ENCODE assay signal across 1 cellular context in the genomic region with DNA sequence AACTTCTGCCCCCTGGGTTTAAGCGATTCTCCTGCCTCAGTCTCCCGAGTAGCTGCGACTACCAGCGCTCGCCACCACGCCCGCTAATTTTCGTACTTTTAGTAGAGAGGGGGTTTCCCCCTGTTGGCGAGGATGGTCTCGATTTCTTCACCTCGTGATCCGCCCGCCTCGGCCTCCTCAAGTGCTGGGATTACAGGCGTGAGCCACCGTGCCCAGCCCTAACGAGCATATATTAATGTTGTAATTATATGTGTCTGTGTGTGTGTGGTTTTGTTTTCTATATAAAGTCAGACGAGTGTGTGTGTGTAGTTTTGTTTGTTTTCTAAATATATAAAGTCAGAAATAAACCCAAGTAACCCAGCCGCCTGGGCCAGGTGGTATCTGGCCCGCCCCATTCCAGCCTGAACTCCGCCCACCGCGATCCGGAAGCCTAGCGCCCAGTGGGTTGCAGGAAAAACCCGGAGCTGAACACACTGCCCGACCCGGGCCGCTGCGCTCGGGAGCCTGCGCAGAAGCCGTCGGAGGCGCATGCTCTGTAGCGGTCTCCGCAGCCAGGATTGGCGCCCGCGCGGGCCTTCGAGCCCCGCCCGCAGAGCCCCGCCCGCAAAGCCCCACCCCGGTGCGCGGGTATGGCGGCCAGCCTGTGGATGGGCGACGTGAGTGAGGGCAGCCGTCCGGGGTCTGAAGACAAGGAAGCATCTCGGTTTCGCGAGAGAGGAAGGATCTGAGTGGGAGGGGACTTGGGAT.
TF ChIP-seq lines count a peak whose summit lies in the region.

A gene (plus strand): TSS at position 604 of the 747 bp plus-strand sequence. CDS start 26 bp downstream, at position 630.

TF ChIP-seq in HepG2, 621 proteins besides CTCF, POLR2A, EP300 and RAD21 (continued from another document and continues in another):
- TF ChIP-seq, protein P1, sequence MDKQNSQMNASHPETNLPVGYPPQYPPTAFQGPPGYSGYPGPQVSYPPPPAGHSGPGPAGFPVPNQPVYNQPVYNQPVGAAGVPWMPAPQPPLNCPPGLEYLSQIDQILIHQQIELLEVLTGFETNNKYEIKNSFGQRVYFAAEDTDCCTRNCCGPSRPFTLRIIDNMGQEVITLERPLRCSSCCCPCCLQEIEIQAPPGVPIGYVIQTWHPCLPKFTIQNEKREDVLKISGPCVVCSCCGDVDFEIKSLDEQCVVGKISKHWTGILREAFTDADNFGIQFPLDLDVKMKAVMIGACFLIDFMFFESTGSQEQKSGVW (CRISPR knock-in tag; IDR thresholded peaks at IDR 0.05; ENCODE audit: borderline replicate concordance), result no peak
- TF ChIP-seq, protein P2, sequence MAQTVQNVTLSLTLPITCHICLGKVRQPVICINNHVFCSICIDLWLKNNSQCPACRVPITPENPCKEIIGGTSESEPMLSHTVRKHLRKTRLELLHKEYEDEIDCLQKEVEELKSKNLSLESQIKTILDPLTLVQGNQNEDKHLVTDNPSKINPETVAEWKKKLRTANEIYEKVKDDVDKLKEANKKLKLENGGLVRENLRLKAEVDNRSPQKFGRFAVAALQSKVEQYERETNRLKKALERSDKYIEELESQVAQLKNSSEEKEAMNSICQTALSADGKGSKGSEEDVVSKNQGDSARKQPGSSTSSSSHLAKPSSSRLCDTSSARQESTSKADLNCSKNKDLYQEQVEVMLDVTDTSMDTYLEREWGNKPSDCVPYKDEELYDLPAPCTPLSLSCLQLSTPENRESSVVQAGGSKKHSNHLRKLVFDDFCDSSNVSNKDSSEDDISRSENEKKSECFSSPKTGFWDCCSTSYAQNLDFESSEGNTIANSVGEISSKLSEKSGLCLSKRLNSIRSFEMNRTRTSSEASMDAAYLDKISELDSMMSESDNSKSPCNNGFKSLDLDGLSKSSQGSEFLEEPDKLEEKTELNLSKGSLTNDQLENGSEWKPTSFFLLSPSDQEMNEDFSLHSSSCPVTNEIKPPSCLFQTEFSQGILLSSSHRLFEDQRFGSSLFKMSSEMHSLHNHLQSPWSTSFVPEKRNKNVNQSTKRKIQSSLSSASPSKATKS (CRISPR knock-in tag; IDR thresholded peaks at IDR 0.05), result no peak
- TF ChIP-seq ZNF230 (CRISPR knock-in tag; IDR thresholded peaks at IDR 0.05) (no peak), SALL2 (CRISPR knock-in tag; IDR thresholded peaks at IDR 0.05) (0 out of 2 replicates have a peak, but pooled peaks have one; percentile 57), ZMYM3 (CRISPR knock-in tag; IDR thresholded peaks at IDR 0.05) (no peak), ZNF260 (CRISPR knock-in tag; IDR thresholded peaks at IDR 0.05; ENCODE audit: borderline replicate concordance, low read depth) (no peak), AGO2 (optimal IDR thresholded peaks at IDR 0.05; ENCODE audit: low read depth, low read length) (no peak), ZNF607 (CRISPR knock-in tag; IDR thresholded peaks at IDR 0.05; ENCODE audit: borderline replicate concordance) (peak; percentile 68; the same call in 1 of the 2 replicates), TOPORS (CRISPR knock-in tag; IDR thresholded peaks at IDR 0.05) (0 out of 2 replicates have a peak, but pooled peaks have one; percentile 75), MYNN (CRISPR knock-in tag; IDR thresholded peaks at IDR 0.05; ENCODE audit: low read depth) (no peak), ZNF430 (CRISPR knock-in tag; IDR thresholded peaks at IDR 0.05) (0 out of 2 replicates have a peak, but pooled peaks have one; percentile 39), HES4 (CRISPR knock-in tag; IDR thresholded peaks at IDR 0.05; ENCODE audit: borderline replicate concordance) (peak; percentile 24; the same call in 1 of the 2 replicates), ZNF225 (CRISPR knock-in tag; IDR thresholded peaks at IDR 0.05) (no peak), BCL6 (CRISPR knock-in tag; IDR thresholded peaks at IDR 0.05) (0 out of 2 replicates have a peak, but pooled peaks have one; percentile 16), PPARG (CRISPR knock-in tag; conservative IDR thresholded peaks at IDR 0.05) (no peak; the same call in none of the 2 replicates), SP2 (CRISPR knock-in tag; IDR thresholded peaks at IDR 0.05) (no peak), NR1H2 (CRISPR knock-in tag; IDR thresholded peaks at IDR 0.05; ENCODE audit: borderline replicate concordance, low read depth) (no peak), PHF21A (CRISPR knock-in tag; IDR thresholded peaks at IDR 0.05) (peak; percentile 89), NFKB2 (CRISPR knock-in tag; IDR thresholded peaks at IDR 0.05; ENCODE audit: borderline replicate concordance) (peak; percentile 15), MYC (CRISPR knock-in tag; IDR thresholded peaks at IDR 0.05; ENCODE audit: borderline replicate concordance) (peak; percentile 90)
- TF ChIP-seq, protein P3, sequence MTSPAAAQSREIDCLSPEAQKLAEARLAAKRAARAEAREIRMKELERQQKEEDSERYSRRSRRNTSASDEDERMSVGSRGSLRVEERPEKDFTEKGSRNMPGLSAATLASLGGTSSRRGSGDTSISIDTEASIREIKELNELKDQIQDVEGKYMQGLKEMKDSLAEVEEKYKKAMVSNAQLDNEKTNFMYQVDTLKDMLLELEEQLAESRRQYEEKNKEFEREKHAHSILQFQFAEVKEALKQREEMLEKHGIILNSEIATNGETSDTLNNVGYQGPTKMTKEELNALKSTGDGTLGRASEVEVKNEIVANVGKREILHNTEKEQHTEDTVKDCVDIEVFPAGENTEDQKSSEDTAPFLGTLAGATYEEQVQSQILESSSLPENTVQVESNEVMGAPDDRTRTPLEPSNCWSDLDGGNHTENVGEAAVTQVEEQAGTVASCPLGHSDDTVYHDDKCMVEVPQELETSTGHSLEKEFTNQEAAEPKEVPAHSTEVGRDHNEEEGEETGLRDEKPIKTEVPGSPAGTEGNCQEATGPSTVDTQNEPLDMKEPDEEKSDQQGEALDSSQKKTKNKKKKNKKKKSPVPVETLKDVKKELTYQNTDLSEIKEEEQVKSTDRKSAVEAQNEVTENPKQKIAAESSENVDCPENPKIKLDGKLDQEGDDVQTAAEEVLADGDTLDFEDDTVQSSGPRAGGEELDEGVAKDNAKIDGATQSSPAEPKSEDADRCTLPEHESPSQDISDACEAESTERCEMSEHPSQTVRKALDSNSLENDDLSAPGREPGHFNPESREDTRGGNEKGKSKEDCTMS (CRISPR knock-in tag; conservative IDR thresholded peaks at IDR 0.05), result no peak
- TF ChIP-seq, protein P4, sequence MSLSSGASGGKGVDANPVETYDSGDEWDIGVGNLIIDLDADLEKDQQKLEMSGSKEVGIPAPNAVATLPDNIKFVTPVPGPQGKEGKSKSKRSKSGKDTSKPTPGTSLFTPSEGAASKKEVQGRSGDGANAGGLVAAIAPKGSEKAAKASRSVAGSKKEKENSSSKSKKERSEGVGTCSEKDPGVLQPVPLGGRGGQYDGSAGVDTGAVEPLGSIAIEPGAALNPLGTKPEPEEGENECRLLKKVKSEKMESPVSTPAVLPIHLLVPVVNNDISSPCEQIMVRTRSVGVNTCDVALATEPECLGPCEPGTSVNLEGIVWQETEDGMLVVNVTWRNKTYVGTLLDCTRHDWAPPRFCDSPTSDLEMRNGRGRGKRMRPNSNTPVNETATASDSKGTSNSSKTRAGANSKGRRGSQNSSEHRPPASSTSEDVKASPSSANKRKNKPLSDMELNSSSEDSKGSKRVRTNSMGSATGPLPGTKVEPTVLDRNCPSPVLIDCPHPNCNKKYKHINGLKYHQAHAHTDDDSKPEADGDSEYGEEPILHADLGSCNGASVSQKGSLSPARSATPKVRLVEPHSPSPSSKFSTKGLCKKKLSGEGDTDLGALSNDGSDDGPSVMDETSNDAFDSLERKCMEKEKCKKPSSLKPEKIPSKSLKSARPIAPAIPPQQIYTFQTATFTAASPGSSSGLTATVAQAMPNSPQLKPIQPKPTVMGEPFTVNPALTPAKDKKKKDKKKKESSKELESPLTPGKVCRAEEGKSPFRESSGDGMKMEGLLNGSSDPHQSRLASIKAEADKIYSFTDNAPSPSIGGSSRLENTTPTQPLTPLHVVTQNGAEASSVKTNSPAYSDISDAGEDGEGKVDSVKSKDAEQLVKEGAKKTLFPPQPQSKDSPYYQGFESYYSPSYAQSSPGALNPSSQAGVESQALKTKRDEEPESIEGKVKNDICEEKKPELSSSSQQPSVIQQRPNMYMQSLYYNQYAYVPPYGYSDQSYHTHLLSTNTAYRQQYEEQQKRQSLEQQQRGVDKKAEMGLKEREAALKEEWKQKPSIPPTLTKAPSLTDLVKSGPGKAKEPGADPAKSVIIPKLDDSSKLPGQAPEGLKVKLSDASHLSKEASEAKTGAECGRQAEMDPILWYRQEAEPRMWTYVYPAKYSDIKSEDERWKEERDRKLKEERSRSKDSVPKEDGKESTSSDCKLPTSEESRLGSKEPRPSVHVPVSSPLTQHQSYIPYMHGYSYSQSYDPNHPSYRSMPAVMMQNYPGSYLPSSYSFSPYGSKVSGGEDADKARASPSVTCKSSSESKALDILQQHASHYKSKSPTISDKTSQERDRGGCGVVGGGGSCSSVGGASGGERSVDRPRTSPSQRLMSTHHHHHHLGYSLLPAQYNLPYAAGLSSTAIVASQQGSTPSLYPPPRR (CRISPR knock-in tag; IDR thresholded peaks at IDR 0.05; ENCODE audit: borderline replicate concordance), result peak; percentile 30; the same call in 1 of the 2 replicates
- TF ChIP-seq, protein P5, sequence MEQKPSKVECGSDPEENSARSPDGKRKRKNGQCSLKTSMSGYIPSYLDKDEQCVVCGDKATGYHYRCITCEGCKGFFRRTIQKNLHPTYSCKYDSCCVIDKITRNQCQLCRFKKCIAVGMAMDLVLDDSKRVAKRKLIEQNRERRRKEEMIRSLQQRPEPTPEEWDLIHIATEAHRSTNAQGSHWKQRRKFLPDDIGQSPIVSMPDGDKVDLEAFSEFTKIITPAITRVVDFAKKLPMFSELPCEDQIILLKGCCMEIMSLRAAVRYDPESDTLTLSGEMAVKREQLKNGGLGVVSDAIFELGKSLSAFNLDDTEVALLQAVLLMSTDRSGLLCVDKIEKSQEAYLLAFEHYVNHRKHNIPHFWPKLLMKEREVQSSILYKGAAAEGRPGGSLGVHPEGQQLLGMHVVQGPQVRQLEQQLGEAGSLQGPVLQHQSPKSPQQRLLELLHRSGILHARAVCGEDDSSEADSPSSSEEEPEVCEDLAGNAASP (CRISPR knock-in tag; IDR thresholded peaks at IDR 0.05; ENCODE audit: borderline replicate concordance), result peak; percentile 54; the same call in 1 of the 2 replicates
- TF ChIP-seq, protein P6, sequence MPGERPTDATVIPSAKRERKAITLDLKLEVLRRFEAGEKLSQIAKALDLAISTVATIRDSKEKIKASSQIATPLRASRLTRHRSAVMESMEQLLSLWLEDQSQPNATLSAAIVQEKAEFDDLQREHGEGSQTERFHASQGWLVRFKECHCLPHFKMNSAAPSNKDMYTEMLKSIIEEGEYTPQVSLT (CRISPR knock-in tag; IDR thresholded peaks at IDR 0.05; ENCODE audit: borderline replicate concordance, low read depth), result no peak
- TF ChIP-seq, protein P7, sequence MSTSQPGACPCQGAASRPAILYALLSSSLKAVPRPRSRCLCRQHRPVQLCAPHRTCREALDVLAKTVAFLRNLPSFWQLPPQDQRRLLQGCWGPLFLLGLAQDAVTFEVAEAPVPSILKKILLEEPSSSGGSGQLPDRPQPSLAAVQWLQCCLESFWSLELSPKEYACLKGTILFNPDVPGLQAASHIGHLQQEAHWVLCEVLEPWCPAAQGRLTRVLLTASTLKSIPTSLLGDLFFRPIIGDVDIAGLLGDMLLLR (CRISPR knock-in tag; IDR thresholded peaks at IDR 0.05), result 0 out of 2 replicates have a peak, but pooled peaks have one; percentile 35
- TF ChIP-seq, protein P8, sequence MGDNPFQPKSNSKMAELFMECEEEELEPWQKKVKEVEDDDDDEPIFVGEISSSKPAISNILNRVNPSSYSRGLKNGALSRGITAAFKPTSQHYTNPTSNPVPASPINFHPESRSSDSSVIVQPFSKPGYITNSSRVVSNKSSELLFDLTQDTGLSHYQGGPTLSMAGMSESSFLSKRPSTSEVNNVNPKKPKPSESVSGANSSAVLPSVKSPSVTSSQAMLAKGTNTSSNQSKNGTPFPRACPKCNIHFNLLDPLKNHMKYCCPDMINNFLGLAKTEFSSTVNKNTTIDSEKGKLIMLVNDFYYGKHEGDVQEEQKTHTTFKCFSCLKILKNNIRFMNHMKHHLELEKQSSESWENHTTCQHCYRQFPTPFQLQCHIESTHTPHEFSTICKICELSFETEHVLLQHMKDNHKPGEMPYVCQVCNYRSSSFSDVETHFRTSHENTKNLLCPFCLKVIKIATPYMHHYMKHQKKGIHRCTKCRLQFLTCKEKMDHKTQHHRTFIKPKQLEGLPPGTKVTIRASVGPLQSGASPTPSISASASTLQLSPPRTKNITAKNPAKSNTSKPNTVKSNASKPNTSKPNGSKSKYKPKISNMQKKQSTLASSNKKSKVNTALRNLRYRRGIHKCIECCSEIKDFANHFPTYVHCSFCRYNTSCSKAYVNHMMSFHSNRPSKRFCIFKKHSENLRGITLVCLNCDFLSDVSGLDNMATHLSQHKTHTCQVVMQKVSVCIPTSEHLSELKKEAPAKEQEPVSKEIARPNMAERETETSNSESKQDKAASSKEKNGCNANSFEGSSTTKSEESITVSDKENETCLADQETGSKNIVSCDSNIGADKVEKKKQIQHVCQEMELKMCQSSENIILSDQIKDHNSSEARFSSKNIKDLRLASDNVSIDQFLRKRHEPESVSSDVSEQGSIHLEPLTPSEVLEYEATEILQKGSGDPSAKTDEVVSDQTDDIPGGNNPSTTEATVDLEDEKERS (CRISPR knock-in tag; IDR thresholded peaks at IDR 0.05), result no peak; the same call in 1 of the 2 replicates
- TF ChIP-seq, protein P9, sequence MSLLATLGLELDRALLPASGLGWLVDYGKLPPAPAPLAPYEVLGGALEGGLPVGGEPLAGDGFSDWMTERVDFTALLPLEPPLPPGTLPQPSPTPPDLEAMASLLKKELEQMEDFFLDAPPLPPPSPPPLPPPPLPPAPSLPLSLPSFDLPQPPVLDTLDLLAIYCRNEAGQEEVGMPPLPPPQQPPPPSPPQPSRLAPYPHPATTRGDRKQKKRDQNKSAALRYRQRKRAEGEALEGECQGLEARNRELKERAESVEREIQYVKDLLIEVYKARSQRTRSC (CRISPR knock-in tag; IDR thresholded peaks at IDR 0.05; ENCODE audit: low read depth), result no peak
- TF ChIP-seq, protein P10, sequence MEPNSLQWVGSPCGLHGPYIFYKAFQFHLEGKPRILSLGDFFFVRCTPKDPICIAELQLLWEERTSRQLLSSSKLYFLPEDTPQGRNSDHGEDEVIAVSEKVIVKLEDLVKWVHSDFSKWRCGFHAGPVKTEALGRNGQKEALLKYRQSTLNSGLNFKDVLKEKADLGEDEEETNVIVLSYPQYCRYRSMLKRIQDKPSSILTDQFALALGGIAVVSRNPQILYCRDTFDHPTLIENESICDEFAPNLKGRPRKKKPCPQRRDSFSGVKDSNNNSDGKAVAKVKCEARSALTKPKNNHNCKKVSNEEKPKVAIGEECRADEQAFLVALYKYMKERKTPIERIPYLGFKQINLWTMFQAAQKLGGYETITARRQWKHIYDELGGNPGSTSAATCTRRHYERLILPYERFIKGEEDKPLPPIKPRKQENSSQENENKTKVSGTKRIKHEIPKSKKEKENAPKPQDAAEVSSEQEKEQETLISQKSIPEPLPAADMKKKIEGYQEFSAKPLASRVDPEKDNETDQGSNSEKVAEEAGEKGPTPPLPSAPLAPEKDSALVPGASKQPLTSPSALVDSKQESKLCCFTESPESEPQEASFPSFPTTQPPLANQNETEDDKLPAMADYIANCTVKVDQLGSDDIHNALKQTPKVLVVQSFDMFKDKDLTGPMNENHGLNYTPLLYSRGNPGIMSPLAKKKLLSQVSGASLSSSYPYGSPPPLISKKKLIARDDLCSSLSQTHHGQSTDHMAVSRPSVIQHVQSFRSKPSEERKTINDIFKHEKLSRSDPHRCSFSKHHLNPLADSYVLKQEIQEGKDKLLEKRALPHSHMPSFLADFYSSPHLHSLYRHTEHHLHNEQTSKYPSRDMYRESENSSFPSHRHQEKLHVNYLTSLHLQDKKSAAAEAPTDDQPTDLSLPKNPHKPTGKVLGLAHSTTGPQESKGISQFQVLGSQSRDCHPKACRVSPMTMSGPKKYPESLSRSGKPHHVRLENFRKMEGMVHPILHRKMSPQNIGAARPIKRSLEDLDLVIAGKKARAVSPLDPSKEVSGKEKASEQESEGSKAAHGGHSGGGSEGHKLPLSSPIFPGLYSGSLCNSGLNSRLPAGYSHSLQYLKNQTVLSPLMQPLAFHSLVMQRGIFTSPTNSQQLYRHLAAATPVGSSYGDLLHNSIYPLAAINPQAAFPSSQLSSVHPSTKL (CRISPR knock-in tag; IDR thresholded peaks at IDR 0.05), result peak; percentile 60
